ENCODE assay signal across 25 cellular contexts in the genomic region with DNA sequence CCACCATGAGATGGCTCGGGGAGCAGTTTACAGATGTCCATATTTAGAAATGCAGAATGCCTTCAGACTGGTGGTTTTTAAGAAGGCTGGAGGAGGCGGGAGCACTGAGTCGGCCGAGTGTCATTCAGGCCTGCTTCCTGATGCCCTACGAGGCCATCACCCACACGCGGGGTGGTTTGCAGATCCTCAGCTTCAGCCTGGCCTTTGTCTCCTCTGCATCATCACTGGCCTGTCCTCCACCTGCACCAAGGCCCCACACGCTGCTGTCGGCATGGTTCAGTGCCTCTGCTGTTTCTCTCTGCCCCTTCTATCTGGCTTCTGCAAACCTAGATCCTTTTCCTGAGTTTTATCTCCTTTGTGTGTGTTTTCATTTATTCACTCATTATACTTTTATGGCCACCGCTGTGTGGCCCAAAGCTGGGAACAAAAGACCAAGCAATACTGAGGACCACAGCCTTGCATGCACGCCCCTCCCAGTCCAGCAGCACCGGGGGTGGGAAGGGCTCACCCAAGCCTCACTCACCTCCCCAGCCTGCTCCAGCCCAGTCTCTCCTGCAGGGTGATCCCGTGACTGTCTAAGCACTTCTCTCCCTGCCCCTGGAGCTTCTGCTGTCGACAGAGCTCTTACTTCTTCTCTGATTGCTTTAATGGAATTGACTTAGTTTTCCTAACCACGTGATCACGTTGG.
DNase-seq lines count a peak whose midpoint lies in the region; ATAC-seq, FAIRE-seq and TF ChIP-seq lines count a peak whose summit lies in the region.
"Had no signal": no experiment of that assay in that cellular context is flagged by ENCODE, and none has a peak within 500 bp of the region (broad histone marks: within the 10 kb centered on the region; RNA-seq: fewer than 3 reads in every experiment).

No MANE protein-coding gene starts in this region.

- CTCF ChIA-PET in HepG2 (lab: Yijun Ruan, JAX; ENCODE audit: low intra/inter-chr PET ratio, low total read pairs), result no interaction called here

- DNase-seq in NCI-H146 treated with DMSO at 0.1 percent for 48 hours (lab: John Stamatoyannopoulos, UW; ENCODE audit: unreplicated experiment), result peak; percentile 69
- DNase-seq in HepG2 (ENCODE audit: low spot score), result no peak
- DNase-seq in sciatic nerve (ENCODE audit: low spot score), result peak; percentile 39
- DNase-seq in ecto neural progenitor cell (ENCODE audit: low spot score), result no peak
- no peak for DNase-seq in SHP77 (lab: John Stamatoyannopoulos, UW)
- DNase-seq: Calu3, DMS53, GM23248, H7, KG1, MG63, NCI-H1105 treated with DMSO at 0.1 percent for 48 hours, NCI-H1694, NCI-H2081, NCI-H2171, NCI-H226, NCI-H510A, NCI-H774, SJCRH30 had no signal

- peaks cover 0 to 13% (median 0%) of the 10 kb centered on the region in 11 experiments; a peak in 2 of 22 replicates for H3K27me3 ChIP-seq in BLaER1 treated with 17β-estradiol and CSF1 and Interleukin-3, amounts not matched to agents 10 nM and 100 nM
- H3K27me3 ChIP-seq in HepG2 (ENCODE audit: control insufficient read depth in 1 of 2, insufficient read depth in 2 of 2, low read length in 2 of 2), result peaks cover 5 to 46% of the 10 kb centered on the region in 2 experiments; a peak in 4 of 5 replicates
- H3K27me3 ChIP-seq: MG63, SJCRH30 had no signal

- H3K36me3 ChIP-seq in BLaER1 treated with 17β-estradiol and CSF1 and Interleukin-3, amounts not matched to agents 10 nM and 100 nM, result no peaks in the 10 kb centered on the region
- no peaks in the 10 kb centered on the region for H3K36me3 ChIP-seq in HepG2 (replicated peaks in 1 of 2; ENCODE audit: control insufficient read depth in 1 of 2, insufficient read depth in 2 of 2, low read length in 2 of 2)
- H3K36me3 ChIP-seq: MG63, SJCRH30 had no signal

- intact Hi-C loops in HepG2 (cut with micrococcal nuclease; ENCODE audit: unreplicated experiment) (no loop called here), sciatic nerve (cut with DNase I) (no loop called here)

- H3K4me3 ChIP-seq in BLaER1 treated with 17β-estradiol and CSF1 and Interleukin-3, amounts not matched to agents 10 nM and 100 nM, result no peak overlapping the region
- H3K4me3 ChIP-seq in HepG2 (replicated peaks in 1 of 3; ENCODE audit: insufficient read depth in 1 of 3, low read depth in 2 of 3, low read length in 3 of 3), result no peak overlapping the region
- H3K4me3 ChIP-seq: GM23248, MG63, SJCRH30 had no signal

- no peak for ATAC-seq in HepG2
- no peak for ATAC-seq in sciatic nerve
- no peak for ATAC-seq in GM19023 (IDR thresholded peaks at IDR 0.05; ENCODE audit: unreplicated experiment)
- ATAC-seq: SK-N-SH treated with all-trans-retinoic acid at 6 μM for 48 hours had no signal

- no peak for TF ChIP-seq EP300 in HepG2 (IDR thresholded peaks at IDR 0.05; ENCODE audit: low read depth in 2 of 2, low read length in 2 of 2)
- TF ChIP-seq EP300 in HepG2 (CRISPR knock-in tag; IDR thresholded peaks at IDR 0.05; ENCODE audit: borderline replicate concordance), result no peak

- no peak overlapping the region for H2AFZ ChIP-seq in HepG2 (ENCODE audit: low read length)
- H2AFZ ChIP-seq: GM23248 had no signal

- no peaks in the 10 kb centered on the region for H3K79me2 ChIP-seq in HepG2 (ENCODE audit: insufficient read depth, low read length)

- TF ChIP-seq CTCF in HepG2 (CRISPR knock-in tag; IDR thresholded peaks at IDR 0.05), result no peak

- 0 out of 22 replicates have a peak overlapping the region, but pooled peaks of 2 of the 11 experiments have one; percentile 11 to 15 for H3K9ac ChIP-seq in BLaER1 treated with 17β-estradiol and CSF1 and Interleukin-3, amounts not matched to agents 10 nM and 100 nM
- H3K9ac ChIP-seq in HepG2 (ENCODE audit: insufficient read depth, low read depth, low read length), result no peak overlapping the region
- H3K9ac ChIP-seq: GM23248 had no signal

- no peaks in the 10 kb centered on the region; a peak in 1 of 22 replicates for H4K20me1 ChIP-seq in BLaER1 treated with 17β-estradiol and CSF1 and Interleukin-3, amounts not matched to agents 10 nM and 100 nM
- H4K20me1 ChIP-seq in HepG2 (ENCODE audit: insufficient read depth, low read length), result no peaks in the 10 kb centered on the region

- H3K4me1 ChIP-seq in BLaER1 treated with 17β-estradiol and CSF1 and Interleukin-3, amounts not matched to agents 10 nM and 100 nM, result peaks cover 23 to 72% (median 48%) of the 10 kb centered on the region in 10 experiments
- H3K4me1 ChIP-seq in HepG2 (ENCODE audit: insufficient read depth, low read length), result no peaks in the 10 kb centered on the region
- H3K4me1 ChIP-seq: SJCRH30 had no signal

- in situ Hi-C loops in HepG2 (cut with HindIII; ENCODE audit: extremely low pct_ligation_motif_present, low pct_unique_long_range_greater_than_20kb), result no loop called here

- POLR2A ChIA-PET in HepG2 (lab: Yijun Ruan, JAX), result no interaction called here

- H3K9me3 ChIP-seq in BLaER1 treated with 17β-estradiol and CSF1 and Interleukin-3, amounts not matched to agents 10 nM and 100 nM (replicated peaks in 1 of 11), result no peaks in the 10 kb centered on the region; a peak in 1 of 22 replicates
- no peaks in the 10 kb centered on the region for H3K9me3 ChIP-seq in HepG2 (ENCODE audit: low read length)
- H3K9me3 ChIP-seq: MG63, SJCRH30 had no signal

- no peak for TF ChIP-seq POLR2A in HepG2 (IDR thresholded peaks at IDR 0.05; ENCODE audit: insufficient read depth in 1 of 2, low read depth in 2 of 2, low read length in 2 of 2)

- H3K4me2 ChIP-seq in BLaER1 treated with 17β-estradiol and CSF1 and Interleukin-3, amounts not matched to agents 10 nM and 100 nM, result peak overlapping the region; percentile 56 to 96 (median 77)
- no peak overlapping the region for H3K4me2 ChIP-seq in HepG2 (ENCODE audit: low read depth, low read length)

- TF ChIP-seq RAD21 in HepG2 (CRISPR knock-in tag; IDR thresholded peaks at IDR 0.05), result no peak

- WGBS in HepG2 (ENCODE audit: low lambda C conversion rate), result 3% methylated on average over 10 of the region's 16 CpGs

- BruUV-seq in HepG2 (replicated peaks; lab: Mats Ljungman, UMichigan), result no TSS peak

- no peak for FAIRE-seq in HepG2 (lab: Jason Lieb, UNC)
- FAIRE-seq: G401.6, HTR-8/SVneo, RCC 7860 had no signal

- peak overlapping the region in 4 of 11 experiments; percentile 7 to 59 (median 44); a peak in 2 of 22 replicates for H3K27ac ChIP-seq in BLaER1 treated with 17β-estradiol and CSF1 and Interleukin-3, amounts not matched to agents 10 nM and 100 nM
- H3K27ac ChIP-seq in HepG2 (ENCODE audit: extremely low read length, insufficient read depth, low read length), result no peak overlapping the region
- H3K27ac ChIP-seq: GM23248, SJCRH30 had no signal

TF ChIP-seq in HepG2, 621 proteins besides CTCF, POLR2A, EP300 and RAD21:
- TF ChIP-seq RAD51 (IDR thresholded peaks at IDR 0.05; ENCODE audit: borderline replicate concordance) (peak; percentile 43; the same call in 1 of the 2 replicates), MZF1 (CRISPR knock-in tag; IDR thresholded peaks at IDR 0.05; ENCODE audit: borderline replicate concordance) (no peak)
- TF ChIP-seq, protein P1, sequence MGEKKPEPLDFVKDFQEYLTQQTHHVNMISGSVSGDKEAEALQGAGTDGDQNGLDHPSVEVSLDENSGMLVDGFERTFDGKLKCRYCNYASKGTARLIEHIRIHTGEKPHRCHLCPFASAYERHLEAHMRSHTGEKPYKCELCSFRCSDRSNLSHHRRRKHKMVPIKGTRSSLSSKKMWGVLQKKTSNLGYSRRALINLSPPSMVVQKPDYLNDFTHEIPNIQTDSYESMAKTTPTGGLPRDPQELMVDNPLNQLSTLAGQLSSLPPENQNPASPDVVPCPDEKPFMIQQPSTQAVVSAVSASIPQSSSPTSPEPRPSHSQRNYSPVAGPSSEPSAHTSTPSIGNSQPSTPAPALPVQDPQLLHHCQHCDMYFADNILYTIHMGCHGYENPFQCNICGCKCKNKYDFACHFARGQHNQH (CRISPR knock-in tag; IDR thresholded peaks at IDR 0.05), result no peak

Comparison
In these comparisons a context has a peak if more than half of its experiments do, and no peak if none do; other contexts are left out.
1. DNase-seq: peak in NCI-H146 treated with DMSO at 0.1 percent for 48 hours (single experiment) and sciatic nerve (single experiment); none in HepG2 (single experiment), ecto neural progenitor cell (single experiment) and SHP77 (0 of 2).